In the genomic region with DNA sequence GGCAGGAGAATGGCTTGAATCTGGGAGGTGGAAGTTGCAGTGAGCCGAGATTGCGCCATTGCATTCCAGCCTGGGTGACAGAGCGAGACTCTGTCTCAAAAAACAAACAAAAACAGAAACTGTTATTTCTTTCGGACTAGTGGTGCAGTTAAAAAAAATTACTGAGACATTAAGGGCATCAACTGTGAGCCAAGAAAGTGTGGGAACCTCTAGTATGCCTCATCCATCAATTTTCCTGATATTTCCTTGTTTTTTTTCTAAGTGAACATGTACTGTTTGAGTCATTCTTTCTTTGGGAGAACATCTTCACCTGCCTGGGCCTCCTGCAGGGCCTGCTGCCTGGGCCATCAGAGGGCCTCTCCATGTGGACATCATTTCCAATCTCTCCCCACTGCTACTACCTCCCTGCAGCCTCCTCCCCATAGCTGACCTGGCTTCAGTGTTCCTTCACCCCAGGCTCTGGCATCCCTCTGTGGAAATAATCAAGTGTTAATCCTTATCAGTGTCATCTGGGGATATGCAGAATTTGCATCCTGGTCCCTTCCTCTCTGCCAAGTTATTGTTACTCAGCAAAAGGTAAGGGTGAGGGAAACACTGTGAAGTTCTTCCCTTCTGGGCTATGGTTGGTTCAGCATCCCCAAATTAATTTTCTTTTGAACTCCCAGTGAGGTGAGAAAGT, we compare ENCODE assay signal across 1 cellular context.
TF ChIP-seq lines count a peak whose summit lies in the region.

No MANE protein-coding gene starts in this region.

TF ChIP-seq in HepG2, 621 proteins besides CTCF, POLR2A, EP300 and RAD21 (continued from another document and continues in another):
- TF ChIP-seq ZNF609 (CRISPR knock-in tag; IDR thresholded peaks at IDR 0.05; ENCODE audit: borderline replicate concordance) (no peak), ZNF768 (CRISPR knock-in tag; IDR thresholded peaks at IDR 0.05) (no peak), MNT (IDR thresholded peaks at IDR 0.05) (no peak), ZNF567 (CRISPR knock-in tag; IDR thresholded peaks at IDR 0.05; ENCODE audit: borderline replicate concordance) (no peak), EED (CRISPR knock-in tag; IDR thresholded peaks at IDR 0.05) (no peak), SOX13 (IDR thresholded peaks at IDR 0.05) (0 out of 2 replicates have a peak, but pooled peaks have one; percentile 4), SOX13 (CRISPR knock-in tag; conservative IDR thresholded peaks at IDR 0.05 in 1 of 2, IDR thresholded peaks at IDR 0.05 in 1 of 2) (peak in 1 of 2 experiments; percentile 56; a peak in 2 of 4 replicates), SALL1 (CRISPR knock-in tag; IDR thresholded peaks at IDR 0.05) (peak; percentile 74), THYN1 (CRISPR knock-in tag; IDR thresholded peaks at IDR 0.05; ENCODE audit: borderline replicate concordance, low read depth) (no peak), RARA (CRISPR knock-in tag; IDR thresholded peaks at IDR 0.05) (0 out of 2 replicates have a peak, but pooled peaks have one; percentile 16), IRF1 (CRISPR knock-in tag; IDR thresholded peaks at IDR 0.05; ENCODE audit: low read depth) (no peak), CBX5 (CRISPR knock-in tag; IDR thresholded peaks at IDR 0.05; ENCODE audit: borderline replicate concordance) (peak; percentile 56; the same call in 1 of the 2 replicates), MAFG (CRISPR knock-in tag; IDR thresholded peaks at IDR 0.05) (no peak), AHDC1 (CRISPR knock-in tag; IDR thresholded peaks at IDR 0.05; ENCODE audit: borderline replicate concordance) (peak; percentile 49; the same call in 1 of the 2 replicates), USF2 (IDR thresholded peaks at IDR 0.05; ENCODE audit: low read depth, low read length) (no peak), USF2 (CRISPR knock-in tag; IDR thresholded peaks at IDR 0.05; ENCODE audit: borderline replicate concordance) (no peak), MIER2 (CRISPR knock-in tag; IDR thresholded peaks at IDR 0.05) (no peak), CENPX (CRISPR knock-in tag; IDR thresholded peaks at IDR 0.05) (no peak), MATR3 (CRISPR knock-in tag; IDR thresholded peaks at IDR 0.05) (no peak), KMT2A (CRISPR knock-in tag; IDR thresholded peaks at IDR 0.05) (0 out of 2 replicates have a peak, but pooled peaks have one; percentile 38), MAFK (conservative IDR thresholded peaks at IDR 0.05 in 1 of 2, IDR thresholded peaks at IDR 0.05 in 1 of 2; ENCODE audit: low read length in 2 of 2) (no peak), BCL6 (CRISPR knock-in tag; IDR thresholded peaks at IDR 0.05) (peak; percentile 74), SOX5 (CRISPR knock-in tag; IDR thresholded peaks at IDR 0.05; ENCODE audit: borderline replicate concordance) (peak; percentile 18; the same call in 1 of the 2 replicates), ZNF362 (CRISPR knock-in tag; IDR thresholded peaks at IDR 0.05; ENCODE audit: borderline replicate concordance) (peak; percentile 56; the same call in 1 of the 2 replicates), RAD51 (IDR thresholded peaks at IDR 0.05; ENCODE audit: borderline replicate concordance) (no peak)
- TF ChIP-seq, protein P1, sequence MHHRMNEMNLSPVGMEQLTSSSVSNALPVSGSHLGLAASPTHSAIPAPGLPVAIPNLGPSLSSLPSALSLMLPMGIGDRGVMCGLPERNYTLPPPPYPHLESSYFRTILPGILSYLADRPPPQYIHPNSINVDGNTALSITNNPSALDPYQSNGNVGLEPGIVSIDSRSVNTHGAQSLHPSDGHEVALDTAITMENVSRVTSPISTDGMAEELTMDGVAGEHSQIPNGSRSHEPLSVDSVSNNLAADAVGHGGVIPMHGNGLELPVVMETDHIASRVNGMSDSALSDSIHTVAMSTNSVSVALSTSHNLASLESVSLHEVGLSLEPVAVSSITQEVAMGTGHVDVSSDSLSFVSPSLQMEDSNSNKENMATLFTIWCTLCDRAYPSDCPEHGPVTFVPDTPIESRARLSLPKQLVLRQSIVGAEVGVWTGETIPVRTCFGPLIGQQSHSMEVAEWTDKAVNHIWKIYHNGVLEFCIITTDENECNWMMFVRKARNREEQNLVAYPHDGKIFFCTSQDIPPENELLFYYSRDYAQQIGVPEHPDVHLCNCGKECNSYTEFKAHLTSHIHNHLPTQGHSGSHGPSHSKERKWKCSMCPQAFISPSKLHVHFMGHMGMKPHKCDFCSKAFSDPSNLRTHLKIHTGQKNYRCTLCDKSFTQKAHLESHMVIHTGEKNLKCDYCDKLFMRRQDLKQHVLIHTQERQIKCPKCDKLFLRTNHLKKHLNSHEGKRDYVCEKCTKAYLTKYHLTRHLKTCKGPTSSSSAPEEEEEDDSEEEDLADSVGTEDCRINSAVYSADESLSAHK (CRISPR knock-in tag; IDR thresholded peaks at IDR 0.05; ENCODE audit: borderline replicate concordance): no peak
- TF ChIP-seq, protein P2, sequence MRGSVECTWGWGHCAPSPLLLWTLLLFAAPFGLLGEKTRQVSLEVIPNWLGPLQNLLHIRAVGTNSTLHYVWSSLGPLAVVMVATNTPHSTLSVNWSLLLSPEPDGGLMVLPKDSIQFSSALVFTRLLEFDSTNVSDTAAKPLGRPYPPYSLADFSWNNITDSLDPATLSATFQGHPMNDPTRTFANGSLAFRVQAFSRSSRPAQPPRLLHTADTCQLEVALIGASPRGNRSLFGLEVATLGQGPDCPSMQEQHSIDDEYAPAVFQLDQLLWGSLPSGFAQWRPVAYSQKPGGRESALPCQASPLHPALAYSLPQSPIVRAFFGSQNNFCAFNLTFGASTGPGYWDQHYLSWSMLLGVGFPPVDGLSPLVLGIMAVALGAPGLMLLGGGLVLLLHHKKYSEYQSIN (CRISPR knock-in tag; IDR thresholded peaks at IDR 0.05; ENCODE audit: borderline replicate concordance): no peak
- TF ChIP-seq, protein P3, sequence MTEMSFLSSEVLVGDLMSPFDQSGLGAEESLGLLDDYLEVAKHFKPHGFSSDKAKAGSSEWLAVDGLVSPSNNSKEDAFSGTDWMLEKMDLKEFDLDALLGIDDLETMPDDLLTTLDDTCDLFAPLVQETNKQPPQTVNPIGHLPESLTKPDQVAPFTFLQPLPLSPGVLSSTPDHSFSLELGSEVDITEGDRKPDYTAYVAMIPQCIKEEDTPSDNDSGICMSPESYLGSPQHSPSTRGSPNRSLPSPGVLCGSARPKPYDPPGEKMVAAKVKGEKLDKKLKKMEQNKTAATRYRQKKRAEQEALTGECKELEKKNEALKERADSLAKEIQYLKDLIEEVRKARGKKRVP (CRISPR knock-in tag; IDR thresholded peaks at IDR 0.05): peak in 1 of 2 experiments; percentile 64; a peak in 1 of 4 replicates
